Comparison of ENCODE assay signal across 8 cellular contexts in genomic region chr2:223957092-223957851, GRCh38. TPM values are rescaled to one million over a fixed set of nuclear protein-coding genes. Genes with fewer than 3 reads are reported as not detected.
DNase-seq lines count a peak whose midpoint lies in the region; ATAC-seq, FAIRE-seq and TF ChIP-seq lines count a peak whose summit lies in the region.

MRPL44 (plus strand) TSS chr2:223957463; CDS start chr2:223957473, 10 bp downstream.

- H3K79me2 ChIP-seq in smooth muscle cell (ENCODE audit: low read depth): peaks cover 50% of the 10 kb centered on the region

- peaks cover 31% of the 10 kb centered on the region for H4K20me1 ChIP-seq in smooth muscle cell (ENCODE audit: low read depth)

- H3K9ac ChIP-seq in smooth muscle cell (ENCODE audit: low read depth): peak within 1 kb of the TSS; percentile 91

- H3K4me2 ChIP-seq in smooth muscle cell: peak within 1 kb of the TSS; percentile 87

- TF ChIP-seq CTCF in WI38 (IDR thresholded peaks at IDR 0.05; ENCODE audit: low read depth, low read length): no peak
- no peak for TF ChIP-seq CTCF in bronchial epithelial cell (IDR thresholded peaks at IDR 0.05; ENCODE audit: insufficient read depth, low read length, severe bottlenecking)
- no peak for TF ChIP-seq CTCF in smooth muscle cell (IDR thresholded peaks at IDR 0.05; ENCODE audit: borderline replicate concordance, insufficient read depth, poor library complexity, severe bottlenecking)

- WGBS in smooth muscle cell (ENCODE audit: low lambda C conversion rate): under 1% methylated on average over 64 of the region's 65 CpGs

- peak; percentile 96 for DNase-seq in ACHN
- DNase-seq in NCI-H2227 treated with DMSO at 0.1 percent for 48 hours (lab: John Stamatoyannopoulos, UW): peak; percentile 95
- peak; percentile 79 for DNase-seq in bronchial epithelial cell (ENCODE audit: low read depth)
- DNase-seq in iPS-NIHi11 (ENCODE audit: low spot score): peak; percentile 95
- DNase-seq in smooth muscle cell (lab: John Stamatoyannopoulos, UW; ENCODE audit: unreplicated experiment): peak; percentile 86

- peak within 1 kb of the TSS; percentile 87 for H2AFZ ChIP-seq in smooth muscle cell (ENCODE audit: low read depth)

- FAIRE-seq in bronchial epithelial cell (lab: Jason Lieb, UNC): no peak

- H3K36me3 ChIP-seq in bronchial epithelial cell (ENCODE audit: control insufficient read depth, insufficient read depth, low read length) (peaks cover 5% of the 10 kb centered on the region), smooth muscle cell (ENCODE audit: low read depth) (peaks cover 3% of the 10 kb centered on the region)

- peaks cover 7% of the 10 kb centered on the region for H3F3A ChIP-seq in smooth muscle cell (ENCODE audit: low read depth)

- no peaks in the 10 kb centered on the region for H3K27me3 ChIP-seq in bronchial epithelial cell (ENCODE audit: control insufficient read depth, insufficient read depth, low read length)
- H3K27me3 ChIP-seq in smooth muscle cell (ENCODE audit: low read depth): no peaks in the 10 kb centered on the region

- peaks cover 45% of the 10 kb centered on the region for H3K4me1 ChIP-seq in smooth muscle cell (ENCODE audit: low read depth)

- no peaks in the 10 kb centered on the region for H3K9me3 ChIP-seq in smooth muscle cell (replicated peaks; ENCODE audit: low read depth)

- ATAC-seq in GM18873 (IDR thresholded peaks at IDR 0.05; ENCODE audit: low FRiP score, unreplicated experiment): peak; percentile 85
- ATAC-seq in HG03139 (IDR thresholded peaks at IDR 0.05; ENCODE audit: unreplicated experiment): peak; percentile 80

- H3K4me3 ChIP-seq in WI38 (ENCODE audit: low read depth, low read length) (peak within 1 kb of the TSS; percentile 93), bronchial epithelial cell (ENCODE audit: low read depth, low read length) (peak within 1 kb of the TSS; percentile 70), smooth muscle cell (peak within 1 kb of the TSS; percentile 85)

- H3K27ac ChIP-seq in smooth muscle cell (ENCODE audit: low read depth): peak within 1 kb of the TSS; percentile 79

- in situ Hi-C loops in ACHN (cut with HindIII; ENCODE audit: low pct_ligation_motif_present, low pct_unique_long_range_greater_than_20kb, low sequenced_read_pairs): no loop called here

RNA-seq across cellular contexts. Expression of gene MRPL44, which starts in this region (rescaled TPM):
- total RNA-seq in bronchial epithelial cell (25.7 and 32.9 TPM in 2 replicates), smooth muscle cell (23.2 and 34.5 TPM in 2 replicates)
- 23.5 and 25.4 TPM in 2 replicates for polyA plus RNA-seq in smooth muscle cell

Comparison
In these comparisons a context has a peak if more than half of its experiments do, and no peak if none do; other contexts are left out.
1. Peak in every context shown above with its lines: DNase-seq, ATAC-seq, H3K4me3 ChIP-seq and H3K27ac ChIP-seq.